In the genomic region with DNA sequence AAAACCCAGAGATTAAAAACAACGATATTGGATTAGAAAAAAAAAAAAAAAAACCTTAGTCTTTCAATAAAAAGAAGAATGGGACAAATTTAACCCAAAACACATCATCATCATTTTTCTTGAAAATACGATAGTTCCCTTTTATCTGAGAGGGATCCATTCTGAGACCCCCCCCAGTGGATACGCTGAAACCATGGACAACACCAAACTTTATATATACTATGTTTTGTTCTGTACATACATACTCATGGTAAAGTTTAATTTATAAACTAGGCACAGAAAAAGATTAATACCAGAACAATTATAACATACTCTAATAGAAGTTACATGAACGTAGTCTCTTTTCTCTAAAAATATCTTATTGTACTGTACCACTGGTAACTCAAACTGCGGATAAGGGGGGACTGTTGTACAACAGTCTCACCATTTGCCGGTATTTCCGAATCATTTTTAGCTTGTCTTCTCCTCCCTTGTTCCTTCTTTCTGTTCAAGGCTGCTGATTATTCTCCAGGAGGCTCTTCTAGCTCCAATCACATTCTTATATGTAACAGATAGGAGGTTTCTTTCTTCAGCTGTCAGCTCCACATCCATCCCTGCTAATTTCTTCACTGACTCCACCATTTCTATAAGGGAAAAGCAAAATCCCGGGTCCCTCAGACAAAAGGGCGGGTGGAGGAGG, we compare ENCODE assay signal across 8 cellular contexts. TPM values are rescaled to one million over a fixed set of nuclear protein-coding genes. Genes with fewer than 3 reads are reported as not detected.
A peak's percentile ranks its signal among the peaks of the same experiment; 100 is the strongest.
DNase-seq lines count a peak whose midpoint lies in the region; ATAC-seq and TF ChIP-seq lines count a peak whose summit lies in the region.

No MANE protein-coding gene starts in this region.

- H3K27me3 Mint-ChIP-seq in activated B cell treated with CpG ODN at 0.5 μM for 24 hours (no peaks in the 10 kb centered on the region), glutamatergic neuron (ENCODE audit: unreplicated experiment) (peaks cover 7% of the 10 kb centered on the region)

- TF ChIP-seq CTCF in GM13977 (IDR thresholded peaks at IDR 0.05; ENCODE audit: extremely low read depth, insufficient read depth, missing control alignments) (no peak), activated B cell treated with CpG ODN at 0.5 μM for 24 hours (IDR thresholded peaks at IDR 0.05) (no peak), glutamatergic neuron (IDR thresholded peaks at IDR 0.05; ENCODE audit: partially characterized antibody, unreplicated experiment) (no peak), gastrocnemius medialis (IDR thresholded peaks at IDR 0.05 in 4 of 5, conservative IDR thresholded peaks at IDR 0.05 in 1 of 5) (no peak)

- no peaks in the 10 kb centered on the region for H3K4me1 ChIP-seq in gastrocnemius medialis

- H3K9me3 ChIP-seq in gastrocnemius medialis = no peaks in the 10 kb centered on the region

- H3K27me3 ChIP-seq in gastrocnemius medialis = peaks cover 4 to 19% (median 14%) of the 10 kb centered on the region in 3 donors

- H3K4me1 Mint-ChIP-seq in activated B cell treated with CpG ODN at 0.5 μM for 24 hours = peaks cover 24% of the 10 kb centered on the region
- H3K4me1 Mint-ChIP-seq in glutamatergic neuron (ENCODE audit: low read depth, unreplicated experiment) = no peaks in the 10 kb centered on the region

- CTCF ChIA-PET in activated B cell treated with CpG ODN at 0.5 μM for 24 hours (lab: Charles Lee) = interaction anchor here (0.6 to 1.4 kb wide), 4 partner anchors 91 to 364 kb away, joined by 3 to 4 read pairs (median 3); no protein-coding TSS in a partner anchor

- peak overlapping the region; percentile 40 to 67 (median 55) for H3K27ac ChIP-seq in gastrocnemius medialis

- no peaks in the 10 kb centered on the region for H3K36me3 ChIP-seq in gastrocnemius medialis

- POLR2A ChIA-PET in activated B cell treated with CpG ODN at 0.5 μM for 24 hours (lab: Charles Lee) = interaction anchor here (0.6 to 2.5 kb wide), 13 partner anchors 37 to 883 kb away, joined by 3 to 19 read pairs (median 5); a partner anchor contains a TSS

- in situ Hi-C loops in GM13977 (cut with MboI; ENCODE audit: low pct_unique_long_range_greater_than_20kb, low sequenced_read_pairs, unreplicated experiment) = no loop called here
- in situ Hi-C loops in gastrocnemius medialis (cut with MboI; ENCODE audit: low sequenced_read_pairs in 4 of 4) = no loop called here

- H3K9me3 Mint-ChIP-seq in activated B cell treated with CpG ODN at 0.5 μM for 24 hours = no peaks in the 10 kb centered on the region
- no peaks in the 10 kb centered on the region for H3K9me3 Mint-ChIP-seq in glutamatergic neuron (ENCODE audit: unreplicated experiment)

- H3K4me3 Mint-ChIP-seq in activated B cell treated with CpG ODN at 0.5 μM for 24 hours (peak overlapping the region; percentile 91), glutamatergic neuron (ENCODE audit: unreplicated experiment) (peak overlapping the region; percentile 53)

- intact Hi-C loops in activated B cell treated with CpG ODN at 0.5 μM for 24 hours (cut with micrococcal nuclease) (loop anchor here (2.0 to 5.0 kb wide), 4 partner anchors 37 to 101 kb away; a partner anchor contains a TSS), gastrocnemius medialis (cut with DNase I; ENCODE audit: low total_unique reads) (no loop called here)

- H3K36me3 Mint-ChIP-seq in activated B cell treated with CpG ODN at 0.5 μM for 24 hours (ENCODE audit: low read depth) (peaks cover 14% of the 10 kb centered on the region), glutamatergic neuron (ENCODE audit: unreplicated experiment) (peaks cover 4% of the 10 kb centered on the region)

- peak overlapping the region; percentile 54 to 57 (median 56) for H3K4me3 ChIP-seq in gastrocnemius medialis

- ATAC-seq in activated B cell treated with CpG ODN at 0.5 μM for 24 hours (ENCODE audit: low read depth) (no peak), gastrocnemius medialis (no peak), GM19452 (IDR thresholded peaks at IDR 0.05; ENCODE audit: unreplicated experiment) (no peak), HG03457 (IDR thresholded peaks at IDR 0.05; ENCODE audit: unreplicated experiment) (no peak)

- DNase-seq in GM13977 (ENCODE audit: low spot score) (peak; percentile 15), activated B cell treated with CpG ODN at 0.5 μM for 24 hours (no peak), glutamatergic neuron (no peak), gastrocnemius medialis (no peak), GF-D8 (lab: John Stamatoyannopoulos, UW) (no peak), NCI-H146 (lab: John Stamatoyannopoulos, UW) (no peak)

- H3K27ac Mint-ChIP-seq in activated B cell treated with CpG ODN at 0.5 μM for 24 hours = peak overlapping the region; percentile 85
- H3K27ac Mint-ChIP-seq in glutamatergic neuron (ENCODE audit: unreplicated experiment) = no peak overlapping the region

- no peak for TF ChIP-seq POLR2A in gastrocnemius medialis (IDR thresholded peaks at IDR 0.05)

RNA-seq across cellular contexts. Expression of a gene that starts 37.0 kb away (rescaled TPM):
- total RNA-seq in activated B cell treated with CpG ODN at 0.5 μM for 24 hours (16.7 and 18.5 TPM in 2 replicates), glutamatergic neuron (ENCODE audit: unreplicated experiment) (0.59 TPM), gastrocnemius medialis (1 to 10 TPM; 4.4 to 9.3 (median 6.5) TPM)
